Comparison of ENCODE assay signal across 11 cellular contexts in genomic region chr1:154466879-154467767, GRCh38. TPM values are rescaled to one million over a fixed set of nuclear protein-coding genes. Genes with fewer than 3 reads are reported as not detected.
DNase-seq lines count a peak whose midpoint lies in the region; ATAC-seq and TF ChIP-seq lines count a peak whose summit lies in the region.
"Had no signal": no experiment of that assay in that cellular context is flagged by ENCODE, and none has a peak within 500 bp of the region (broad histone marks: within the 10 kb centered on the region; RNA-seq: fewer than 3 reads in every experiment).

No MANE protein-coding gene starts in this region.

- no peaks in the 10 kb centered on the region for H3K36me3 ChIP-seq in breast epithelium
- no peaks in the 10 kb centered on the region for H3K36me3 ChIP-seq in mammary epithelial cell (ENCODE audit: insufficient read depth, low read length)
- H3K36me3 ChIP-seq in OCI-LY3 (replicated peaks; ENCODE audit: low read depth, low read length): peaks cover 4% of the 10 kb centered on the region
- peaks cover 6 to 30% (median 23%) of the 10 kb centered on the region in 4 donors for H3K36me3 ChIP-seq in esophagus muscularis mucosa
- peaks cover 9 to 36% (median 29%) of the 10 kb centered on the region in 4 donors for H3K36me3 ChIP-seq in stomach

- H3K9ac ChIP-seq in mammary epithelial cell (ENCODE audit: insufficient read depth, low read length) (no peak overlapping the region), OCI-LY3 (ENCODE audit: low read length) (no peak overlapping the region)

- H3K4me3 ChIP-seq in breast epithelium (no peak overlapping the region), mammary epithelial cell (replicated peaks in 1 of 3; ENCODE audit: insufficient read depth in 1 of 3, low read depth in 2 of 3, low read length in 3 of 3) (no peak overlapping the region), OCI-LY3 (ENCODE audit: low read length) (no peak overlapping the region), esophagus muscularis mucosa (no peak overlapping the region), stomach (no peak overlapping the region)

- dilution Hi-C loops in mammary epithelial cell (cut with HindIII; ENCODE audit: low sequenced_read_pairs): no loop called here

- TF ChIP-seq EP300 in esophagus muscularis mucosa (IDR thresholded peaks at IDR 0.05): no peak
- TF ChIP-seq EP300 in stomach (IDR thresholded peaks at IDR 0.05): no peak

- H2AFZ ChIP-seq in mammary epithelial cell (ENCODE audit: low read depth, low read length) (no peak overlapping the region), OCI-LY3 (ENCODE audit: low read depth, low read length) (no peak overlapping the region)

- H3K4me2 ChIP-seq in mammary epithelial cell (ENCODE audit: insufficient read depth, low read depth, low read length): no peak overlapping the region
- no peak overlapping the region for H3K4me2 ChIP-seq in OCI-LY3 (ENCODE audit: low read length)

- BruUV-seq in mammary epithelial cell (replicated peaks; lab: Mats Ljungman, UMichigan): no TSS peak

- no peak for ATAC-seq in left colon
- no peak for ATAC-seq in GM21381 (IDR thresholded peaks at IDR 0.05; ENCODE audit: unreplicated experiment)

- TF ChIP-seq POLR2A in breast epithelium (IDR thresholded peaks at IDR 0.05) (no peak), esophagus muscularis mucosa (IDR thresholded peaks at IDR 0.05; ENCODE audit: low read depth) (no peak), stomach (IDR thresholded peaks at IDR 0.05) (no peak)

- TF ChIP-seq CTCF in breast epithelium (IDR thresholded peaks at IDR 0.05): peak in 2 of 3 donors; percentile 20 to 23
- no peak for TF ChIP-seq CTCF in mammary epithelial cell (conservative IDR thresholded peaks at IDR 0.05 in 1 of 2, IDR thresholded peaks at IDR 0.05 in 1 of 2; ENCODE audit: extremely low read depth in 1 of 2, insufficient read depth in 1 of 2, low read depth in 1 of 2, low read length in 2 of 2)
- peak; percentile 5; the same call in 1 of the 2 replicates for TF ChIP-seq CTCF in OCI-LY3 (IDR thresholded peaks at IDR 0.05; ENCODE audit: low read depth, low read length)
- TF ChIP-seq CTCF in esophagus muscularis mucosa (IDR thresholded peaks at IDR 0.05): peak; percentile 48 to 57 (median 55)
- peak in 1 of 7 experiments; percentile 6 for TF ChIP-seq CTCF in stomach (IDR thresholded peaks at IDR 0.05)

- CTCF ChIA-PET in mammary epithelial cell (lab: Charles Lee; ENCODE audit: low non-redundant PET): interaction anchor here (0.6 kb wide), 1 partner anchor 13 kb away, joined by 3 read pairs; no protein-coding TSS in a partner anchor

- intact Hi-C loops in breast epithelium (cut with DNase I; ENCODE audit: low total_unique reads) (no loop called here), mammary epithelial cell (cut with micrococcal nuclease) (no loop called here), esophagus muscularis mucosa (cut with DNase I) (loop anchor here (5.0 kb wide), 3 partner anchors 60 to 135 kb away; partner anchors contain the start of gene IL6R), stomach (cut with DNase I; ENCODE audit: low total_unique reads) (loop anchor here (10.0 kb wide), 1 partner anchor 62 kb away; the partner anchor contains the start of gene IL6R), left colon (cut with DNase I, micrococcal nuclease) (no loop called here)

- H4K20me1 ChIP-seq in mammary epithelial cell (ENCODE audit: insufficient read depth, low read length) (no peaks in the 10 kb centered on the region), OCI-LY3 (ENCODE audit: insufficient read depth, low read length) (no peaks in the 10 kb centered on the region)

- DNase-seq in breast epithelium (ENCODE audit: low spot score in 2 of 2) (no peak), mammary epithelial cell (no peak), esophagus muscularis mucosa (ENCODE audit: extremely low spot score) (no peak), stomach (no peak), left colon (no peak)
- no peak for DNase-seq in stimulated activated CD4-positive, alpha-beta T cell treated with anti-CD3 and anti-CD28 coated beads, Interleukin-4, amount 100 ng/mL, for 1 hour
- DNase-seq: COR-L47 had no signal

- 90% methylated on average over 15 of the region's 15 CpGs for WGBS in mammary epithelial cell (ENCODE audit: low coverage, missing lambda C conversion rate)
- WGBS in esophagus muscularis mucosa: 68% methylated on average over 15 of the region's 15 CpGs
- WGBS in stomach, 5 donors: 68 to 74% (median 73%) methylated on average over 15 of the region's 15 CpGs

- H3K79me2 ChIP-seq in mammary epithelial cell (ENCODE audit: insufficient read depth, low read length) (no peaks in the 10 kb centered on the region), OCI-LY3 (ENCODE audit: low read length) (no peaks in the 10 kb centered on the region)

- H3K27me3 ChIP-seq in breast epithelium (no peaks in the 10 kb centered on the region), mammary epithelial cell (ENCODE audit: insufficient read depth, low read length) (no peaks in the 10 kb centered on the region), OCI-LY3 (ENCODE audit: low read depth, low read length) (no peaks in the 10 kb centered on the region), esophagus muscularis mucosa (no peaks in the 10 kb centered on the region), stomach (no peaks in the 10 kb centered on the region)

- no peak overlapping the region for H3K27ac ChIP-seq in breast epithelium
- no peak overlapping the region for H3K27ac ChIP-seq in mammary epithelial cell (ENCODE audit: insufficient read depth, low read depth, low read length)
- H3K27ac ChIP-seq in OCI-LY3 (ENCODE audit: low read length): no peak overlapping the region
- peak overlapping the region; percentile 84 to 89 (median 87) for H3K27ac ChIP-seq in esophagus muscularis mucosa (replicated peaks in 1 of 4)
- peak overlapping the region in 3 of 5 donors; percentile 5 to 18 (median 17) for H3K27ac ChIP-seq in stomach

- H3K4me1 ChIP-seq in breast epithelium (no peaks in the 10 kb centered on the region), mammary epithelial cell (ENCODE audit: insufficient read depth, low read length) (peaks cover 8% of the 10 kb centered on the region), OCI-LY3 (ENCODE audit: low read length) (peaks cover 14% of the 10 kb centered on the region), esophagus muscularis mucosa (peaks cover 20 to 82% (median 80%) of the 10 kb centered on the region in 4 donors), stomach (peaks cover 0 to 57% (median 15%) of the 10 kb centered on the region in 4 donors)

- H3K9me3 ChIP-seq in breast epithelium (no peaks in the 10 kb centered on the region), mammary epithelial cell (replicated peaks; ENCODE audit: insufficient read depth, low read length) (no peaks in the 10 kb centered on the region), OCI-LY3 (ENCODE audit: insufficient read depth, low read length) (no peaks in the 10 kb centered on the region), esophagus muscularis mucosa (no peaks in the 10 kb centered on the region), stomach (no peaks in the 10 kb centered on the region)

- in situ Hi-C loops in mammary epithelial cell (cut with MboI; ENCODE audit: low sequenced_read_pairs in 2 of 2): no loop called here

RNA-seq across cellular contexts. Expression of gene TDRD10, which starts 34.9 kb away (rescaled TPM):
- total RNA-seq in breast epithelium (1 to 10 TPM; 2.9 to 5.6 (median 5.6) TPM), mammary epithelial cell (under 1 TPM in 1 of 2 donors, not detected in 1; under 0.01 TPM), esophagus muscularis mucosa (1 to 10 TPM; 2.3 to 5.0 (median 4.3) TPM), stomach (1 to 10 TPM in 2 of 5 donors, under 1 TPM in 1, not detected in 2; 0.18 to 1.7 (median 1.0) TPM), left colon (1 to 10 TPM in 1 of 2 donors, under 1 TPM in 1; 0.70 to 1.0 TPM)
- polyA plus RNA-seq in mammary epithelial cell (not detected), stomach (1 to 10 TPM in 2 of 3 donors, under 1 TPM in 1; 0.81 to 4.1 (median 2.4) TPM)
- not detected for polyA minus RNA-seq in mammary epithelial cell
- polyA plus RNA-seq: IgD-negative memory B cell, neural cell had no signal

RNA-seq across cellular contexts. Expression of gene SHE, which starts 35.1 kb away (rescaled TPM):
- total RNA-seq in breast epithelium (10 to 100 TPM in 2 of 3 donors, 1 to 10 TPM in 1; 6.3 to 21.3 (median 21.3) TPM), mammary epithelial cell (under 1 TPM in 1 of 2 donors, not detected in 1; 0.33 TPM), esophagus muscularis mucosa (10 to 100 TPM; 12.5 to 17.0 (median 12.6) TPM), stomach (10 to 100 TPM in 2 of 5 donors, 1 to 10 TPM in 2, under 1 TPM in 1; 0.87 to 13.8 (median 4.9) TPM), left colon (1 to 10 TPM; 3.4 TPM)
- polyA plus RNA-seq in mammary epithelial cell (not detected), stomach (1 to 10 TPM; 2.9 to 5.2 (median 4.0) TPM)
- polyA minus RNA-seq in mammary epithelial cell: not detected
- polyA plus RNA-seq: IgD-negative memory B cell had no signal

Comparison
In these comparisons a context has a peak if more than half of its experiments do, and no peak if none do; other contexts are left out.
1. CTCF ChIP-seq: peak in breast epithelium (2 of 3), OCI-LY3 (single experiment) and esophagus muscularis mucosa (3 of 3); none in mammary epithelial cell (0 of 2).
2. H3K27ac ChIP-seq: peak in esophagus muscularis mucosa (4 of 4) and stomach (3 of 5); none in breast epithelium (0 of 2), mammary epithelial cell (single experiment) and OCI-LY3 (single experiment).
3. intact Hi-C loops: an anchor here in esophagus muscularis mucosa (5.0 kb wide) and stomach (10.0 kb wide); none called in breast epithelium, mammary epithelial cell and left colon.